13 cellular contexts compared by ENCODE assay signal in the genomic region with DNA sequence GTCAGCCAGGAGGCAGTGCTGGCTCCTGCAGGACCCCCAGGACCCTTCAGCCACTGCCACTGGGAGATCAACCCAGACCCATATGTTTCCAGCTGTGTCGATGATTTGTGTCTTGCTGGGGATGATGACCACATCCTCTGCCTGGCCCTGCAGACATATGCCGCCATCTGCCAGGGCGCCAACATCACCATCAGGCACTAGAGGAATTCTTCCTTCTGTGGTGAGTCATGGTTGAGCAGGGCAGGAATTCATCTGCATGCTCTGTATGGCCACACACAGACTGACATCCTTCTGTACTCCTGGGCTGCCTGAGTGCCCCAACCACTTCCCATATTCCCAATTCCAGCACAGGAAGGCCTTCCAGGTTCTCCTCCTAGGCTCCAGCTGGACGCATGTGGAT. TPM values are rescaled to one million over a fixed set of nuclear protein-coding genes. Genes with fewer than 3 reads are reported as not detected.
A peak's percentile ranks its signal among the peaks of the same experiment; 100 is the strongest.
DNase-seq lines count a peak whose midpoint lies in the region; ATAC-seq and TF ChIP-seq lines count a peak whose summit lies in the region.
"Had no signal": no experiment of that assay in that cellular context is flagged by ENCODE, and none has a peak within 500 bp of the region (broad histone marks: within the 10 kb centered on the region; RNA-seq: fewer than 3 reads in every experiment).

No MANE protein-coding gene starts in this region.

- no peaks in the 10 kb centered on the region for H3K27me3 ChIP-seq in brain microvascular endothelial cell (replicated peaks)

- no peaks in the 10 kb centered on the region for H3K36me3 Mint-ChIP-seq in T-helper 17 cell (ENCODE audit: low read depth)
- H3K36me3 Mint-ChIP-seq: CD8-positive, alpha-beta T cell; stimulated activated naive B cell treated with anti-CD40 and anti-IgM and Interleukin-4, amounts not matched to agents 10 μg/mL and 1 μg/mL and 100 μg/mL, for 72 hours had no signal

- H3K4me1 Mint-ChIP-seq in T-helper 17 cell, result peaks cover 5% of the 10 kb centered on the region

- in situ Hi-C loops in brain microvascular endothelial cell (cut with HindIII; ENCODE audit: low pct_ligation_motif_present, low sequenced_read_pairs), result no loop called here

- H3K9me3 ChIP-seq in T-helper 17 cell (ENCODE audit: control insufficient read depth, low read length, poor library complexity, severe bottlenecking), result no peaks in the 10 kb centered on the region

- no peak; the same call in 1 of the 2 replicates for TF ChIP-seq CTCF in AG10803 (conservative IDR thresholded peaks at IDR 0.05; ENCODE audit: low read length)
- TF ChIP-seq CTCF in brain microvascular endothelial cell (IDR thresholded peaks at IDR 0.05; ENCODE audit: low read depth, low read length, missing control alignments), result peak; percentile 28

- peaks cover 6% of the 10 kb centered on the region for H3K27me3 Mint-ChIP-seq in T-helper 17 cell
- H3K27me3 Mint-ChIP-seq: stimulated activated naive B cell treated with anti-CD40 and anti-IgM and Interleukin-4, amounts not matched to agents 10 μg/mL and 1 μg/mL and 100 μg/mL, for 72 hours had no signal

- DNase-seq in AG10803 (ENCODE audit: low read depth), result peak; percentile 95
- peak; percentile 90 for DNase-seq in LHCN-M2 (ENCODE audit: low read depth)
- DNase-seq in brain microvascular endothelial cell, result peak; percentile 69
- DNase-seq in kidney glomerular epithelial cell (lab: John Stamatoyannopoulos, UW), result peak; percentile 80
- DNase-seq in NK-92 (lab: John Stamatoyannopoulos, UW; ENCODE audit: unreplicated experiment), result no peak
- DNase-seq in activated naive CD4-positive, alpha-beta T cell (lab: John Stamatoyannopoulos, UW), result no peak
- no peak for DNase-seq in T-helper 17 cell
- DNase-seq in globus pallidus (ENCODE audit: low spot score), result no peak
- DNase-seq: CD8-positive, alpha-beta T cell; NCI-H526; small intestine; stimulated activated naive B cell treated with anti-CD40 and anti-IgM and Interleukin-4, amounts not matched to agents 10 μg/mL and 1 μg/mL and 100 μg/mL, for 72 hours had no signal

- H3K4me3 ChIP-seq in AG10803 (ENCODE audit: low read length), result no peak overlapping the region
- H3K4me3 ChIP-seq in brain microvascular endothelial cell (ENCODE audit: low read depth, low read length), result no peak overlapping the region

- H3K36me3 ChIP-seq in brain microvascular endothelial cell (replicated peaks), result no peaks in the 10 kb centered on the region

- no peak overlapping the region for H3K27ac Mint-ChIP-seq in T-helper 17 cell
- H3K27ac Mint-ChIP-seq: CD8-positive, alpha-beta T cell had no signal

- no peak overlapping the region for H3K4me3 Mint-ChIP-seq in T-helper 17 cell
- H3K4me3 Mint-ChIP-seq: CD8-positive, alpha-beta T cell; stimulated activated naive B cell treated with anti-CD40 and anti-IgM and Interleukin-4, amounts not matched to agents 10 μg/mL and 1 μg/mL and 100 μg/mL, for 72 hours had no signal

- no peak overlapping the region for H3K27ac ChIP-seq in brain microvascular endothelial cell

- ATAC-seq in T-helper 17 cell, result no peak
- ATAC-seq: CD8-positive, alpha-beta T cell; stimulated activated naive B cell treated with anti-CD40 and anti-IgM and Interleukin-4, amounts not matched to agents 10 μg/mL and 1 μg/mL and 100 μg/mL, for 72 hours had no signal

RNA-seq across cellular contexts. Expression of a gene that starts 27.1 kb away (rescaled TPM):
- total RNA-seq in LHCN-M2 (2014; rRNA removed) (not detected in 2 replicates), T-helper 17 cell (not detected)
- not detected for polyA plus RNA-seq in LHCN-M2 (2012)
- total RNA-seq: CD8-positive, alpha-beta T cell; mononuclear cell had no signal

RNA-seq across cellular contexts. Expression of a gene that starts 46.3 kb away (rescaled TPM):
- total RNA-seq in LHCN-M2 (2014; rRNA removed), result not detected in 2 replicates
- polyA plus RNA-seq in LHCN-M2 (2012), result 0.10 TPM
- under 1 TPM; 0.39 to 0.52 TPM for total RNA-seq in T-helper 17 cell

RNA-seq across cellular contexts. Expression of a gene that starts 47.0 kb away (rescaled TPM):
- total RNA-seq in LHCN-M2 (2014; rRNA removed), result 0.11 TPM in 1 of 2 replicates, not detected in the other
- not detected for polyA plus RNA-seq in LHCN-M2 (2012)
- total RNA-seq in T-helper 17 cell, result under 1 TPM in 1 of 2 donors, not detected in 1; 0.89 TPM
- total RNA-seq: CD8-positive, alpha-beta T cell had no signal

RNA-seq across cellular contexts. Expression of a gene that starts 50.1 kb away (rescaled TPM):
- total RNA-seq in LHCN-M2 (2014; rRNA removed) (not detected in 2 replicates), T-helper 17 cell (1 to 10 TPM; 1.8 to 4.7 TPM)
- polyA plus RNA-seq in LHCN-M2 (2012), result 1.8 TPM

RNA-seq across cellular contexts. Expression of a gene that starts 54.5 kb away (rescaled TPM):
- total RNA-seq in LHCN-M2 (2014; rRNA removed) (not detected in 2 replicates), T-helper 17 cell (10 to 100 TPM; 17.1 to 20.6 TPM)
- 0.09 TPM for polyA plus RNA-seq in LHCN-M2 (2012)

Comparison
In these comparisons a context has a peak if more than half of its experiments do, and no peak if none do; other contexts are left out.
1. DNase-seq: peak in AG10803 (single experiment), LHCN-M2 (single experiment), brain microvascular endothelial cell (single experiment) and kidney glomerular epithelial cell (single experiment); none in NK-92 (single experiment), activated naive CD4-positive, alpha-beta T cell (0 of 4), T-helper 17 cell (0 of 3) and globus pallidus (single experiment).